10 cellular contexts compared by ENCODE assay signal in the genomic region with DNA sequence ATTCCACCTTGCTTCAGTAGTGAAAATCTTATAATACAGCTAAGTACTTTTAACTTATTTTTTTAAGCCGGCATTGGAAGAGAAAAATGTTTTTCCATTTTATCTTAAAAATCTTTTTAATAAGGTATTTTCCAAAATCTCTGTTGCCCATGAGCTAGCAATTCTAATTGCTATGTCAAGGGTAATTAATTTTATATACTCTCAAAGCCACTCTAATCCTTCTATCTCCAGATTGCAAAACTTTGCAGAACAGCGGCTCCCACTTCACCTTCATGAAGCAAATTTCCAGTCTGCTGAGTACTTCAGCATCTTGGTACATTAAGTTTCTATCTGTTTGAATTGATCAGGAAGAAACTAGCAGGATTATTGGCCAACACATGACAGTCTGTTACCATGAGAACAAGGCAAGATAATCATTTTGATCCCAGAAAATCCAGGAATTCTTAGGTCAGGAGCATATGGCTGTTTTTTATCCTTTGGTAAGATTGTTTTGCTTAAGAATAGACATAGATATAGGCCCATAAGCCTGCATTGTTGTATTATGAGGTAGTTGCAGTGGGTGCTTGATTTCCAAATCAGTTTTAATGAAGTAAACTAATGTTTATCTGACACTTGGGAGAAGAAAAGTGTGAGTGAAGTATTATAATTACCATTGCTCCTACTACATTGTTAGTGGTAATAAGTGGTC. TPM values are rescaled to one million over a fixed set of nuclear protein-coding genes. Genes with fewer than 3 reads are reported as not detected.
DNase-seq lines count a peak whose midpoint lies in the region; TF ChIP-seq lines count a peak whose summit lies in the region.
"Had no signal": no experiment of that assay in that cellular context is flagged by ENCODE, and none has a peak within 500 bp of the region (broad histone marks: within the 10 kb centered on the region; RNA-seq: fewer than 3 reads in every experiment).

No MANE protein-coding gene starts in this region.

- intact Hi-C loops in OCI-LY7 (cut with micrococcal nuclease; ENCODE audit: unreplicated experiment) (no loop called here), esophagus squamous epithelium (cut with DNase I) (no loop called here)

- TF ChIP-seq POLR2A in esophagus squamous epithelium (IDR thresholded peaks at IDR 0.05), result no peak

- peaks cover 88% of the 10 kb centered on the region for H4K20me1 ChIP-seq in OCI-LY7 (ENCODE audit: insufficient read depth, low read length)

- no peak for TF ChIP-seq CTCF in OCI-LY7 (conservative IDR thresholded peaks at IDR 0.05; ENCODE audit: low read length)
- no peak for TF ChIP-seq CTCF in esophagus squamous epithelium (IDR thresholded peaks at IDR 0.05)

- 67 to 83% methylated on average over 2 of the region's 2 CpGs for WGBS in esophagus squamous epithelium, 2 donors

- H3K9ac ChIP-seq in skeletal muscle satellite cell (ENCODE audit: low read depth, low read length), result peak overlapping the region; percentile 98

- POLR2A ChIA-PET in OCI-LY7 (lab: Charles Lee), result interaction anchor here (0.6 to 3.3 kb wide), 6 partner anchors 28 to 408 kb away, joined by 3 to 19 read pairs (median 4); no protein-coding TSS in a partner anchor

- BruUV-seq in OCI-LY7 (replicated peaks; lab: Mats Ljungman, UMichigan), result no TSS peak

- CTCF ChIA-PET in OCI-LY7 (lab: Charles Lee; ENCODE audit: unreplicated experiment), result no interaction called here

- peak overlapping the region; percentile 52 for H3K4me2 ChIP-seq in OCI-LY7 (ENCODE audit: low read length)
- H3K4me2 ChIP-seq in skeletal muscle satellite cell (ENCODE audit: low read length), result peak overlapping the region; percentile 79

- H3K27ac ChIP-seq in OCI-LY7 (ENCODE audit: low read depth, low read length, poor library complexity, severe bottlenecking) (no peak overlapping the region), esophagus squamous epithelium (peak overlapping the region; percentile 8 to 59 (median 49))

- H3K9me2 ChIP-seq in OCI-LY7 (ENCODE audit: insufficient read depth, low read length), result no peaks in the 10 kb centered on the region

- H3K4me1 ChIP-seq in OCI-LY7 (ENCODE audit: insufficient read depth, low read length, poor library complexity, severe bottlenecking) (peaks cover 87% of the 10 kb centered on the region), esophagus squamous epithelium (peaks cover 28 to 95% (median 68%) of the 10 kb centered on the region in 3 donors), skeletal muscle satellite cell (ENCODE audit: control insufficient read depth, insufficient read depth, low read length) (peaks cover 72% of the 10 kb centered on the region)

- H3K4me3 ChIP-seq in OCI-LY7 (ENCODE audit: low read depth, low read length, poor library complexity, severe bottlenecking), result no peak overlapping the region
- peak overlapping the region in 1 of 4 donors; percentile 19 for H3K4me3 ChIP-seq in esophagus squamous epithelium
- H3K4me3 ChIP-seq in skeletal muscle satellite cell (ENCODE audit: low read length), result peak overlapping the region; percentile 80

- H2AFZ ChIP-seq in OCI-LY7 (ENCODE audit: low read length), result no peak overlapping the region

- no peaks in the 10 kb centered on the region for H3K27me3 ChIP-seq in esophagus squamous epithelium
- H3K27me3 ChIP-seq in skeletal muscle satellite cell (ENCODE audit: control insufficient read depth, insufficient read depth, low read length), result no peaks in the 10 kb centered on the region
- H3K27me3 ChIP-seq: tibial nerve had no signal

- no peaks in the 10 kb centered on the region for H3K9me3 ChIP-seq in OCI-LY7 (ENCODE audit: low read length)
- no peaks in the 10 kb centered on the region for H3K9me3 ChIP-seq in esophagus squamous epithelium
- no peaks in the 10 kb centered on the region for H3K9me3 ChIP-seq in skeletal muscle satellite cell (replicated peaks; ENCODE audit: low read length)
- H3K9me3 ChIP-seq: tibial nerve had no signal

- DNase-seq in NCI-H2107 (lab: John Stamatoyannopoulos, UW) (peak; percentile 11), NCI-H2107 treated with DMSO at 0.1 percent for 48 hours (lab: John Stamatoyannopoulos, UW; ENCODE audit: unreplicated experiment) (no peak), OCI-LY7 (ENCODE audit: low spot score) (no peak), esophagus squamous epithelium (lab: John Stamatoyannopoulos, UW) (no peak), COLO829 (ENCODE audit: low spot score) (no peak), NCI-H748 treated with DMSO at 0.1 percent for 48 hours (lab: John Stamatoyannopoulos, UW) (no peak)
- no peak for DNase-seq in stimulated activated CD4-positive, alpha-beta T cell treated with anti-CD3 and anti-CD28 coated beads, Interleukin-15, amount 100 ng/mL, for 24 hours
- DNase-seq: activated naive CD4-positive, alpha-beta T cell had no signal

- H3K79me2 ChIP-seq in OCI-LY7 (ENCODE audit: insufficient read depth, low read depth, low read length), result peaks cover 99% of the 10 kb centered on the region

- H3K36me3 ChIP-seq in OCI-LY7 (ENCODE audit: insufficient read depth, low read length), result peaks cover 58% of the 10 kb centered on the region
- peaks cover 4 to 37% (median 9%) of the 10 kb centered on the region in 3 donors for H3K36me3 ChIP-seq in esophagus squamous epithelium
- H3K36me3 ChIP-seq in skeletal muscle satellite cell (ENCODE audit: insufficient read depth, low read length), result peaks cover 92% of the 10 kb centered on the region

RNA-seq across cellular contexts. Expression of a gene that starts 6.0 kb away (rescaled TPM):
- 9.7 and 10.0 TPM in 2 replicates for total RNA-seq in OCI-LY7 (2014; rRNA removed; shearing (Covaris generic))
- 13.4 and 14.8 TPM in 2 replicates for total RNA-seq in OCI-LY7 (2022)
- 10 to 100 TPM; 28.0 to 40.4 (median 38.0) TPM for total RNA-seq in esophagus squamous epithelium
- total RNA-seq in skeletal muscle satellite cell (2012; rRNA removed), result 39.3 and 47.9 TPM in 2 replicates
